9 cellular contexts compared by ENCODE assay signal in genomic region chr19:58514564-58515020, GRCh38. TPM values are rescaled to one million over a fixed set of nuclear protein-coding genes. Genes with fewer than 3 reads are reported as not detected.
A peak's percentile ranks its signal among the peaks of the same experiment; 100 is the strongest.
DNase-seq lines count a peak whose midpoint lies in the region; ATAC-seq lines count a peak whose summit lies in the region.
"Had no signal": no experiment of that assay in that cellular context is flagged by ENCODE, and none has a peak within 500 bp of the region (broad histone marks: within the 10 kb centered on the region; RNA-seq: fewer than 3 reads in every experiment).

No MANE protein-coding gene starts in this region.

- CTCF ChIA-PET in activated CD4-positive, alpha-beta T cell treated with anti-CD3 and anti-CD28 coated beads for 36 hours (lab: Charles Lee), result interaction anchor here (0.5 to 1.8 kb wide), 16 partner anchors 10 to 322 kb away, joined by 3 to 13 read pairs (median 4); partner anchors contain the start of genes CHMP2A and ZNF324B

- no peaks in the 10 kb centered on the region for H3K36me3 ChIP-seq in iPS-18a (ENCODE audit: control insufficient read depth, low read depth, low read length)

- peaks cover 22% of the 10 kb centered on the region for H3K4me1 ChIP-seq in iPS-18a (ENCODE audit: control insufficient read depth, low read depth, low read length)

- H3K4me1 Mint-ChIP-seq in activated CD4-positive, alpha-beta T cell treated with anti-CD3 and anti-CD28 coated beads for 36 hours, result peaks cover 27% of the 10 kb centered on the region
- peaks cover 24% of the 10 kb centered on the region for H3K4me1 Mint-ChIP-seq in activated T-helper 1 cell treated with anti-CD3 and anti-CD28 coated beads, Interleukin-12 subunit alpha, Interleukin-12 subunit beta, Interleukin-2, Interleukin-4 antibody, amounts not matched to agents 30 ng/mL and 10 ng/mL and 1 ng/mL, durations not matched to agents 14 hours and 24 hours and 36 hours (ENCODE audit: low read depth)
- peaks cover 63% of the 10 kb centered on the region for H3K4me1 Mint-ChIP-seq in stimulated activated naive CD8-positive, alpha-beta T cell treated with anti-CD3 and anti-CD28 coated beads, Interleukin-15, amount 100 ng/mL, for 72 hours

- peak overlapping the region; percentile 35 for H3K27ac ChIP-seq in iPS-18a (ENCODE audit: low read length)

- H3K4me3 ChIP-seq in iPS-18a (ENCODE audit: low read length), result peak overlapping the region; percentile 55

- H3K27me3 ChIP-seq in iPS-18a (ENCODE audit: control insufficient read depth, insufficient read depth, low read length), result no peaks in the 10 kb centered on the region
- H3K27me3 ChIP-seq: body of pancreas had no signal

- no peaks in the 10 kb centered on the region for H3K9me3 ChIP-seq in iPS-18a (ENCODE audit: control insufficient read depth, low read depth, low read length)
- H3K9me3 ChIP-seq: body of pancreas had no signal

- peak overlapping the region; percentile 88 for H3K4me3 Mint-ChIP-seq in activated CD4-positive, alpha-beta T cell treated with anti-CD3 and anti-CD28 coated beads for 36 hours
- peak overlapping the region; percentile 91 for H3K4me3 Mint-ChIP-seq in activated T-helper 1 cell treated with anti-CD3 and anti-CD28 coated beads, Interleukin-12 subunit alpha, Interleukin-12 subunit beta, Interleukin-2, Interleukin-4 antibody, amounts not matched to agents 30 ng/mL and 10 ng/mL and 1 ng/mL, durations not matched to agents 14 hours and 24 hours and 36 hours
- peak overlapping the region; percentile 92 to 97 for H3K4me3 Mint-ChIP-seq in stimulated activated naive CD8-positive, alpha-beta T cell treated with anti-CD3 and anti-CD28 coated beads, Interleukin-15, amount 100 ng/mL, for 72 hours

- H3K36me3 Mint-ChIP-seq in activated CD4-positive, alpha-beta T cell treated with anti-CD3 and anti-CD28 coated beads for 36 hours (ENCODE audit: low read depth), result peaks cover 23% of the 10 kb centered on the region
- H3K36me3 Mint-ChIP-seq in activated T-helper 1 cell treated with anti-CD3 and anti-CD28 coated beads, Interleukin-12 subunit alpha, Interleukin-12 subunit beta, Interleukin-2, Interleukin-4 antibody, amounts not matched to agents 30 ng/mL and 10 ng/mL and 1 ng/mL, durations not matched to agents 14 hours and 24 hours and 36 hours (ENCODE audit: low read depth), result peaks cover 23% of the 10 kb centered on the region

- H3K9me3 Mint-ChIP-seq in activated CD4-positive, alpha-beta T cell treated with anti-CD3 and anti-CD28 coated beads for 36 hours (ENCODE audit: low read depth), result no peaks in the 10 kb centered on the region
- H3K9me3 Mint-ChIP-seq in activated T-helper 1 cell treated with anti-CD3 and anti-CD28 coated beads, Interleukin-12 subunit alpha, Interleukin-12 subunit beta, Interleukin-2, Interleukin-4 antibody, amounts not matched to agents 30 ng/mL and 10 ng/mL and 1 ng/mL, durations not matched to agents 14 hours and 24 hours and 36 hours, result no peaks in the 10 kb centered on the region
- H3K9me3 Mint-ChIP-seq in stimulated activated naive CD8-positive, alpha-beta T cell treated with anti-CD3 and anti-CD28 coated beads, Interleukin-15, amount 100 ng/mL, for 72 hours, result no peaks in the 10 kb centered on the region

- POLR2A ChIA-PET in activated CD4-positive, alpha-beta T cell treated with anti-CD3 and anti-CD28 coated beads for 36 hours (lab: Charles Lee), result interaction anchor here (0.6 to 1.8 kb wide), 4 partner anchors 15 to 1241 kb away, joined by 4 to 8 read pairs (median 6); partner anchors contain the start of genes TRIM28 and ZNF584

- no peaks in the 10 kb centered on the region for H3K27me3 Mint-ChIP-seq in activated CD4-positive, alpha-beta T cell treated with anti-CD3 and anti-CD28 coated beads for 36 hours
- peaks cover 3% of the 10 kb centered on the region for H3K27me3 Mint-ChIP-seq in activated T-helper 1 cell treated with anti-CD3 and anti-CD28 coated beads, Interleukin-12 subunit alpha, Interleukin-12 subunit beta, Interleukin-2, Interleukin-4 antibody, amounts not matched to agents 30 ng/mL and 10 ng/mL and 1 ng/mL, durations not matched to agents 14 hours and 24 hours and 36 hours (ENCODE audit: insufficient read depth)
- no peaks in the 10 kb centered on the region for H3K27me3 Mint-ChIP-seq in stimulated activated naive CD8-positive, alpha-beta T cell treated with anti-CD3 and anti-CD28 coated beads, Interleukin-15, amount 100 ng/mL, for 72 hours

- no peak for DNase-seq in activated CD4-positive, alpha-beta T cell treated with anti-CD3 and anti-CD28 coated beads for 36 hours
- no peak for DNase-seq in activated CD4-positive, alpha-beta T cell treated with anti-CD3 and anti-CD28 coated beads, Interleukin-2, amount 50 U/mL, for 48 hours
- no peak for DNase-seq in activated T-helper 1 cell treated with anti-CD3 and anti-CD28 coated beads, Interleukin-12 subunit alpha, Interleukin-12 subunit beta, Interleukin-2, Interleukin-4 antibody, amounts not matched to agents 30 ng/mL and 10 ng/mL and 1 ng/mL, durations not matched to agents 14 hours and 24 hours and 36 hours (ENCODE audit: low spot score)
- no peak for DNase-seq in stimulated activated naive CD8-positive, alpha-beta T cell treated with anti-CD3 and anti-CD28 coated beads, Interleukin-15, amount 100 ng/mL, for 72 hours
- DNase-seq in NCI-H2081 (lab: John Stamatoyannopoulos, UW), result no peak
- no peak for DNase-seq in A172 (ENCODE audit: low spot score)

- intact Hi-C loops in activated CD4-positive, alpha-beta T cell treated with anti-CD3 and anti-CD28 coated beads for 36 hours (cut with DNase I, micrococcal nuclease), result loop anchor here (1.0 to 5.0 kb wide), 15 partner anchors 15 to 332 kb away; partner anchors contain the start of genes ZNF446 (in 2 of the 2), ERVK3-1 (in 1 of the 2), MZF1 (in 1 of the 2) and UBE2M (in 1 of the 2)
- intact Hi-C loops in activated T-helper 1 cell treated with anti-CD3 and anti-CD28 coated beads, Interleukin-12 subunit alpha, Interleukin-12 subunit beta, Interleukin-2, Interleukin-4 antibody, amounts not matched to agents 30 ng/mL and 10 ng/mL and 1 ng/mL, durations not matched to agents 14 hours and 24 hours and 36 hours (cut with micrococcal nuclease), result loop anchor here (1.0 kb wide), 7 partner anchors 15 to 187 kb away; partner anchors contain the start of genes TRIM28 and ZNF446

- peak overlapping the region; percentile 81 for H3K27ac Mint-ChIP-seq in activated CD4-positive, alpha-beta T cell treated with anti-CD3 and anti-CD28 coated beads for 36 hours
- peak overlapping the region; percentile 89 for H3K27ac Mint-ChIP-seq in activated T-helper 1 cell treated with anti-CD3 and anti-CD28 coated beads, Interleukin-12 subunit alpha, Interleukin-12 subunit beta, Interleukin-2, Interleukin-4 antibody, amounts not matched to agents 30 ng/mL and 10 ng/mL and 1 ng/mL, durations not matched to agents 14 hours and 24 hours and 36 hours
- peak overlapping the region; percentile 94 to 96 for H3K27ac Mint-ChIP-seq in stimulated activated naive CD8-positive, alpha-beta T cell treated with anti-CD3 and anti-CD28 coated beads, Interleukin-15, amount 100 ng/mL, for 72 hours

- no peak for ATAC-seq in activated CD4-positive, alpha-beta T cell treated with anti-CD3 and anti-CD28 coated beads for 36 hours
- ATAC-seq in stimulated activated naive CD8-positive, alpha-beta T cell treated with anti-CD3 and anti-CD28 coated beads, Interleukin-15, amount 100 ng/mL, for 72 hours, result no peak
- ATAC-seq in GM21381 (IDR thresholded peaks at IDR 0.05; ENCODE audit: unreplicated experiment), result no peak

- peak overlapping the region; percentile 57 for H3K9ac ChIP-seq in iPS-18a (ENCODE audit: low read length)

RNA-seq across cellular contexts. Expression of gene SLC27A5, which starts 2.8 kb away (rescaled TPM):
- total RNA-seq in activated CD4-positive, alpha-beta T cell treated with anti-CD3 and anti-CD28 coated beads for 36 hours, result 10 to 100 TPM in 1 of 2 experiments, 1 to 10 TPM in 1; 8.9 to 19.5 TPM
- 23.3 and 24.7 TPM in 2 replicates for total RNA-seq in activated T-helper 1 cell treated with anti-CD3 and anti-CD28 coated beads, Interleukin-12 subunit alpha, Interleukin-12 subunit beta, Interleukin-2, Interleukin-4 antibody, amounts not matched to agents 30 ng/mL and 10 ng/mL and 1 ng/mL, durations not matched to agents 14 hours and 24 hours and 36 hours
- total RNA-seq in A172 (2014; rRNA removed; shearing (Covaris generic)), result 2.8 and 6.6 TPM in 2 replicates

RNA-seq across cellular contexts. Expression of gene ZBTB45, which starts 5.0 kb away (rescaled TPM):
- 10 to 100 TPM; 10.1 to 11.1 TPM for total RNA-seq in activated CD4-positive, alpha-beta T cell treated with anti-CD3 and anti-CD28 coated beads for 36 hours
- total RNA-seq in activated T-helper 1 cell treated with anti-CD3 and anti-CD28 coated beads, Interleukin-12 subunit alpha, Interleukin-12 subunit beta, Interleukin-2, Interleukin-4 antibody, amounts not matched to agents 30 ng/mL and 10 ng/mL and 1 ng/mL, durations not matched to agents 14 hours and 24 hours and 36 hours, result 15.9 and 17.4 TPM in 2 replicates
- total RNA-seq in A172 (2014; rRNA removed; shearing (Covaris generic)), result 9.0 and 11.9 TPM in 2 replicates

RNA-seq across cellular contexts. Expression of gene TRIM28, which starts 29.3 kb away (rescaled TPM):
- total RNA-seq in activated CD4-positive, alpha-beta T cell treated with anti-CD3 and anti-CD28 coated beads for 36 hours, result 100 to 1,000 TPM; 481 to 758 TPM
- total RNA-seq in activated T-helper 1 cell treated with anti-CD3 and anti-CD28 coated beads, Interleukin-12 subunit alpha, Interleukin-12 subunit beta, Interleukin-2, Interleukin-4 antibody, amounts not matched to agents 30 ng/mL and 10 ng/mL and 1 ng/mL, durations not matched to agents 14 hours and 24 hours and 36 hours, result 664 and 687 TPM in 2 replicates
- 545 and 619 TPM in 2 replicates for total RNA-seq in A172 (2014; rRNA removed; shearing (Covaris generic))

RNA-seq across cellular contexts. Expression of gene ZNF446, which starts 38.4 kb away (rescaled TPM):
- total RNA-seq in activated CD4-positive, alpha-beta T cell treated with anti-CD3 and anti-CD28 coated beads for 36 hours, result 1 to 10 TPM; 4.2 to 4.7 TPM
- total RNA-seq in activated T-helper 1 cell treated with anti-CD3 and anti-CD28 coated beads, Interleukin-12 subunit alpha, Interleukin-12 subunit beta, Interleukin-2, Interleukin-4 antibody, amounts not matched to agents 30 ng/mL and 10 ng/mL and 1 ng/mL, durations not matched to agents 14 hours and 24 hours and 36 hours, result 6.6 and 6.7 TPM in 2 replicates
- 17.1 and 18.8 TPM in 2 replicates for total RNA-seq in A172 (2014; rRNA removed; shearing (Covaris generic))

RNA-seq across cellular contexts. Expression of gene CHMP2A, which starts 40.3 kb away (rescaled TPM):
- total RNA-seq in activated CD4-positive, alpha-beta T cell treated with anti-CD3 and anti-CD28 coated beads for 36 hours, result 100 to 1,000 TPM; 101 to 107 TPM
- total RNA-seq in activated T-helper 1 cell treated with anti-CD3 and anti-CD28 coated beads, Interleukin-12 subunit alpha, Interleukin-12 subunit beta, Interleukin-2, Interleukin-4 antibody, amounts not matched to agents 30 ng/mL and 10 ng/mL and 1 ng/mL, durations not matched to agents 14 hours and 24 hours and 36 hours, result 109 and 114 TPM in 2 replicates
- total RNA-seq in A172 (2014; rRNA removed; shearing (Covaris generic)), result 32.1 and 48.2 TPM in 2 replicates
